In the genomic region with DNA sequence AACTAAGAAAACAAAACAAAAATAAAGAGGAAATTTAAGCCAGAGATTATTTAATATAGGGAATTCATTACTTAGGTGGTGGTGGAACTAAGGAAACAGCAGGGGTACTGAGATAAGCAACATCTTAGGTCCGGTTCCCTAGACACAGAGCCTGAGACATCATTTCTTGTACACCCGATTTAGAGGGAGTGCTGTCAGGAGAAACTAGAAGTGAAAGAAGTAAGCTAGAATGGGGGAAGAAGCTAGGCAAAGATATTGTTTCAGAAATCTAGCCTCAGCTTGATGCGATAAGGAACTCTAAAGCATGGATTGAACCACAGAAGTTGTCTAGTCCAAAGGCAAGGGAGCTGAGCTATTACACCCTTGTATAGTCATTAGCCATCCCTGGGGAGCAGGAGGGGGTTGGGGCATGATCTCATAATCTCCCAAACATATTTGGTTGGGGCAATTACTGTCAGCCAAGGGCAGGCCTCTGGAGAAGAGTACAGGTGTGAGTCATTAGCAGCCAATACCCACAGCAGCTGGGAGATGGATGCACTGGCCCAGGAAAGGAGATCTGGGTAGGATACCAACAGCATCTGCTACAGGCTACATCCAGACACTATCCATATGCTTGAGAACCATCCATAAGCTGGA, we compare ENCODE assay signal across 15 cellular contexts.
DNase-seq lines count a peak whose midpoint lies in the region; TF ChIP-seq lines count a peak whose summit lies in the region.
"Had no signal": no experiment of that assay in that cellular context is flagged by ENCODE, and none has a peak within 500 bp of the region (broad histone marks: within the 10 kb centered on the region; RNA-seq: fewer than 3 reads in every experiment).

No MANE protein-coding gene starts in this region.

- H3K4me1 ChIP-seq in spleen, result no peaks in the 10 kb centered on the region
- H3K4me1 ChIP-seq: SJSA1 had no signal

- no peak for TF ChIP-seq CTCF in spleen (IDR thresholded peaks at IDR 0.05 in 8 of 11, conservative IDR thresholded peaks at IDR 0.05 in 3 of 11)

- no peak for TF ChIP-seq POLR2A in spleen (IDR thresholded peaks at IDR 0.05)

- WGBS in spleen, 5 donors, result 57 to 83% (median 61%) methylated on average over 3 of the region's 3 CpGs

- intact Hi-C loops in spleen (cut with DNase I; ENCODE audit: low total_unique reads), result no loop called here

- no peaks in the 10 kb centered on the region for H3K9me3 ChIP-seq in spleen
- H3K9me3 ChIP-seq: pancreas, SJSA1 had no signal

- DNase-seq in DMS53 (lab: John Stamatoyannopoulos, UW) (peak; percentile 10), DMS53 treated with DMSO at 0.1 percent for 48 hours (lab: John Stamatoyannopoulos, UW; ENCODE audit: unreplicated experiment) (no peak), NCI-H1436 (lab: John Stamatoyannopoulos, UW) (peak; percentile 55), SK-N-DZ (ENCODE audit: low spot score) (peak; percentile 37), kidney tubule cell (ENCODE audit: low spot score) (peak; percentile 55), RPMI8226 (no peak), spleen (no peak)
- no peak for DNase-seq in stimulated activated CD4-positive, alpha-beta T cell treated with anti-CD3 and anti-CD28 coated beads, Interleukin-2, amount 100 ng/mL, for 24 hours
- DNase-seq: activated CD4-positive, alpha-beta T cell treated with anti-CD3 and anti-CD28 coated beads for 1 hour; activated T-cell treated with anti-CD3 and anti-CD28 coated beads for 4 hours; COR-L47; midbrain; pancreas had no signal

- no peak overlapping the region for H3K27ac ChIP-seq in spleen
- H3K27ac ChIP-seq: 22Rv1, pancreas, SJSA1 had no signal

- no peaks in the 10 kb centered on the region for H3K27me3 ChIP-seq in spleen (replicated peaks in 1 of 7)
- H3K27me3 ChIP-seq: pancreas, SJSA1 had no signal

- H3K4me3 ChIP-seq in spleen, result no peak overlapping the region
- H3K4me3 ChIP-seq: pancreas, SJSA1 had no signal

- H3K36me3 ChIP-seq in spleen, result peaks cover 0 to 19% (median 0%) of the 10 kb centered on the region in 6 donors
- H3K36me3 ChIP-seq: SJSA1 had no signal

Comparison
In these comparisons a context has a peak if more than half of its experiments do, and no peak if none do; other contexts are left out.
1. DNase-seq: peak in DMS53 (single experiment), NCI-H1436 (single experiment), SK-N-DZ (single experiment) and kidney tubule cell (single experiment); none in DMS53 treated with DMSO at 0.1 percent for 48 hours (single experiment), stimulated activated CD4-positive, alpha-beta T cell treated with anti-CD3 and anti-CD28 coated beads, Interleukin-2, amount 100 ng/mL, for 24 hours (0 of 2), RPMI8226 (single experiment) and spleen (single experiment).